In genomic region chr16:81606039-81606438, GRCh38 we compare ENCODE assay signal across 2 cellular contexts.
TF ChIP-seq lines count a peak whose summit lies in the region.

No MANE protein-coding gene starts in this region.

TF ChIP-seq in A549, 52 proteins besides CTCF, POLR2A, EP300 and RAD21 (continued from another document):
- TF ChIP-seq HMGXB4 (CRISPR knock-in tag; IDR thresholded peaks at IDR 0.05; ENCODE audit: borderline replicate concordance) (no peak), HOXB13 (CRISPR knock-in tag; IDR thresholded peaks at IDR 0.05; ENCODE audit: low read depth) (no peak), TFCP2L1 (CRISPR knock-in tag; IDR thresholded peaks at IDR 0.05) (no peak), CHD2 (IDR thresholded peaks at IDR 0.05; ENCODE audit: low read length, partially characterized antibody) (no peak), ZC3H11A (IDR thresholded peaks at IDR 0.05) (no peak), CEBPB (IDR thresholded peaks at IDR 0.05) (no peak), ZNF302 (CRISPR knock-in tag; IDR thresholded peaks at IDR 0.05) (no peak)

TF ChIP-seq in H1, 55 proteins besides CTCF, POLR2A, EP300 and RAD21 (continued from another document):
- TF ChIP-seq ATF3 (IDR thresholded peaks at IDR 0.05; ENCODE audit: insufficient read depth, low read depth, low read length): no peak
- no peak for TF ChIP-seq RNF2 (IDR thresholded peaks at IDR 0.05; ENCODE audit: borderline replicate concordance, low read depth, low read length, missing control alignments, poor library complexity, severe bottlenecking)
- no peak for TF ChIP-seq RFX5 (IDR thresholded peaks at IDR 0.05; ENCODE audit: borderline replicate concordance, low read depth, low read length)
- TF ChIP-seq RBBP5 (IDR thresholded peaks at IDR 0.05; ENCODE audit: borderline replicate concordance, low read depth, low read length): no peak
- no peak for TF ChIP-seq NANOG (IDR thresholded peaks at IDR 0.05; ENCODE audit: insufficient read depth, low read depth, low read length, poor library complexity, severe bottlenecking)
TF ChIP-seq in H1: peak in this region for 0.
